Comparison of ENCODE assay signal across 8 cellular contexts in genomic region chr10:63132651-63133055, GRCh38. TPM values are rescaled to one million over a fixed set of nuclear protein-coding genes. Genes with fewer than 3 reads are reported as not detected.
A peak's percentile ranks its signal among the peaks of the same experiment; 100 is the strongest.
DNase-seq lines count a peak whose midpoint lies in the region; ATAC-seq and TF ChIP-seq lines count a peak whose summit lies in the region.

No MANE protein-coding gene starts in this region.

- H3K9me3 ChIP-seq in heart right ventricle (no peaks in the 10 kb centered on the region), mucosa of descending colon (no peaks in the 10 kb centered on the region), vagina (no peaks in the 10 kb centered on the region)

- peak overlapping the region; percentile 87 to 96 (median 90) for H3K4me3 Mint-ChIP-seq in brain

- WGBS in heart right ventricle, 2 donors: 59 to 63% methylated on average over 6 of the region's 6 CpGs

- H3K4me1 Mint-ChIP-seq in brain: peaks cover 47% of the 10 kb centered on the region

- peak in 2 of 9 donors; percentile 4 to 6 for TF ChIP-seq CTCF in heart right ventricle (IDR thresholded peaks at IDR 0.05)
- peak in 1 of 2 experiments; percentile 3 for TF ChIP-seq CTCF in brain (conservative IDR thresholded peaks at IDR 0.05)
- no peak for TF ChIP-seq CTCF in mucosa of descending colon (IDR thresholded peaks at IDR 0.05)
- TF ChIP-seq CTCF in vagina (IDR thresholded peaks at IDR 0.05): no peak

- ATAC-seq in heart right ventricle (peak in 4 of 8 donors; percentile 0 to 9 (median 4)), Right ventricle myocardium inferior (no peak), mucosa of descending colon (no peak), GM18505 (IDR thresholded peaks at IDR 0.05; ENCODE audit: unreplicated experiment) (no peak)

- H3K27me3 ChIP-seq in heart right ventricle: no peaks in the 10 kb centered on the region
- no peaks in the 10 kb centered on the region for H3K27me3 ChIP-seq in vagina

- H3K4me3 ChIP-seq in heart right ventricle (peak overlapping the region; percentile 77 to 99 (median 94)), mucosa of descending colon (peak overlapping the region; percentile 78), vagina (peak overlapping the region; percentile 89 to 95)

- no peak for DNase-seq in heart right ventricle
- DNase-seq in Right ventricle myocardium inferior (ENCODE audit: missing footprints): no peak
- DNase-seq in mucosa of descending colon: no peak
- no peak for DNase-seq in vagina (ENCODE audit: extremely low spot score in 2 of 2)
- no peak for DNase-seq in NCI-H345 (lab: John Stamatoyannopoulos, UW)
- DNase-seq in DMS153 treated with DMSO at 0.1 percent for 48 hours (lab: John Stamatoyannopoulos, UW; ENCODE audit: unreplicated experiment): no peak

- intact Hi-C loops in heart right ventricle (cut with DNase I) (loop anchor here in 2 of 10 donors (1.0 to 2.0 kb wide), 2 partner anchors 17 to 18 kb away; no protein-coding TSS in a partner anchor), Right ventricle myocardium inferior (cut with DNase I) (loop anchor here (2.0 kb wide), 1 partner anchor 18 kb away; no protein-coding TSS in a partner anchor), mucosa of descending colon (cut with DNase I, micrococcal nuclease) (no loop called here), vagina (cut with DNase I) (no loop called here)

- peak overlapping the region in 9 of 10 donors; percentile 88 to 98 (median 94) for H3K27ac ChIP-seq in heart right ventricle
- peak overlapping the region; percentile 93 for H3K27ac ChIP-seq in vagina

- H3K9me3 Mint-ChIP-seq in brain: peaks cover 0 to 9% (median 5%) of the 10 kb centered on the region in 5 experiments

- TF ChIP-seq POLR2A in vagina (IDR thresholded peaks at IDR 0.05): no peak
- TF ChIP-seq POLR2A in GM18505 (IDR thresholded peaks at IDR 0.05; ENCODE audit: borderline replicate concordance, extremely low read depth, insufficient read depth, insufficient read length): no peak

- H3K4me1 ChIP-seq in heart right ventricle (peaks cover 0 to 43% (median 37%) of the 10 kb centered on the region in 9 donors), mucosa of descending colon (ENCODE audit: low read depth) (peaks cover 8% of the 10 kb centered on the region), vagina (peaks cover 30% of the 10 kb centered on the region)

- H3K36me3 Mint-ChIP-seq in brain: peaks cover 11% of the 10 kb centered on the region

- H3K36me3 ChIP-seq in heart right ventricle (peaks cover 0 to 5% (median 0%) of the 10 kb centered on the region in 9 donors), mucosa of descending colon (ENCODE audit: low read depth) (no peaks in the 10 kb centered on the region), vagina (no peaks in the 10 kb centered on the region)

- H3K27ac Mint-ChIP-seq in brain: peak overlapping the region; percentile 95 to 96 (median 96)

- peaks cover 11% of the 10 kb centered on the region for H3K27me3 Mint-ChIP-seq in brain

RNA-seq across cellular contexts. Expression of gene NRBF2, which starts 0.5 kb away (rescaled TPM):
- total RNA-seq in heart right ventricle (10 to 100 TPM in 6 of 10 donors, 1 to 10 TPM in 4; 8.6 to 18.2 (median 10.2) TPM), Right ventricle myocardium inferior (10.4 TPM), mucosa of descending colon (10 to 100 TPM; 19.9 to 25.4 (median 24.6) TPM), vagina (16.5 TPM)
- polyA plus RNA-seq in heart right ventricle (10 to 100 TPM in 1 of 2 donors, 1 to 10 TPM in 1; 3.5 to 10.2 TPM), brain (ENCODE audit: insufficient read depth, low read depth, low replicate concordance) (7.1 TPM)
